In genomic region chr14:77097006-77097688, GRCh38 we compare ENCODE assay signal across 9 cellular contexts. TPM values are rescaled to one million over a fixed set of nuclear protein-coding genes. Genes with fewer than 3 reads are reported as not detected.
DNase-seq lines count a peak whose midpoint lies in the region; ATAC-seq and TF ChIP-seq lines count a peak whose summit lies in the region.
"Had no signal": no experiment of that assay in that cellular context is flagged by ENCODE, and none has a peak within 500 bp of the region (broad histone marks: within the 10 kb centered on the region; RNA-seq: fewer than 3 reads in every experiment).

No MANE protein-coding gene starts in this region.

- ATAC-seq in CD4-positive, alpha-beta T cell (ENCODE audit: poor library complexity): peak; percentile 6
- ATAC-seq in HCT116: no peak
- ATAC-seq in foreskin keratinocyte: no peak
- no peak for ATAC-seq in GM18511 (IDR thresholded peaks at IDR 0.05; ENCODE audit: unreplicated experiment)
- ATAC-seq in HG02938 (IDR thresholded peaks at IDR 0.05; ENCODE audit: unreplicated experiment): no peak

- no peaks in the 10 kb centered on the region for H3K36me3 ChIP-seq in HCT116 (ENCODE audit: control insufficient read depth in 1 of 2, insufficient read depth in 2 of 2, low read length in 2 of 2)

- no peaks in the 10 kb centered on the region for H3K9me3 Mint-ChIP-seq in CD4-positive, alpha-beta T cell

- H3K4me1 Mint-ChIP-seq in CD4-positive, alpha-beta T cell (ENCODE audit: low read depth): peaks cover 48% of the 10 kb centered on the region

- H3K4me3 Mint-ChIP-seq in CD4-positive, alpha-beta T cell: peak overlapping the region; percentile 98

- H3K27ac Mint-ChIP-seq in CD4-positive, alpha-beta T cell: peak overlapping the region; percentile 94

- CTCF ChIA-PET in CD4-positive, alpha-beta T cell (lab: Charles Lee): interaction anchor here (0.5 to 4.3 kb wide), 5 partner anchors 184 to 233 kb away, joined by 3 to 19 read pairs (median 3); no protein-coding TSS in a partner anchor
- CTCF ChIA-PET in HCT116 (lab: Charles Lee): interaction anchor here (1.3 to 8.4 kb wide), 2 partner anchors 38 to 223 kb away, joined by 3 to 131 read pairs; no protein-coding TSS in a partner anchor

- H3K27me3 Mint-ChIP-seq in CD4-positive, alpha-beta T cell: no peaks in the 10 kb centered on the region

- H3K4me3 ChIP-seq in HCT116 (replicated peaks in 1 of 2; ENCODE audit: low read depth in 1 of 2, low read length in 2 of 2) (peak overlapping the region; percentile 79 to 85), retinal pigment epithelial cell (ENCODE audit: low read length) (peak overlapping the region; percentile 67)

- no peaks in the 10 kb centered on the region for H3K27me3 ChIP-seq in CD4-positive, alpha-beta T cell (ENCODE audit: control insufficient read depth, insufficient read depth, low read length)
- no peaks in the 10 kb centered on the region for H3K27me3 ChIP-seq in HCT116 (ENCODE audit: insufficient read depth, low read length)
- no peaks in the 10 kb centered on the region for H3K27me3 ChIP-seq in foreskin keratinocyte

- no peak overlapping the region for H2AFZ ChIP-seq in HCT116 (ENCODE audit: low read depth, low read length, poor library complexity, severe bottlenecking)

- H3K79me2 ChIP-seq in HCT116 (ENCODE audit: insufficient read depth, low read length): peaks cover 45% of the 10 kb centered on the region

- BruUV-seq in HCT116 (replicated peaks; lab: Mats Ljungman, UMichigan): TSS peak; percentile 89

- H3K9me2 ChIP-seq in HCT116 (ENCODE audit: insufficient read depth): no peaks in the 10 kb centered on the region

- peak; percentile 32 for TF ChIP-seq POLR2A in HCT116 (IDR thresholded peaks at IDR 0.05; ENCODE audit: borderline replicate concordance, extremely low read depth, insufficient read depth, insufficient read length)

- no peaks in the 10 kb centered on the region for H4K20me1 ChIP-seq in HCT116 (ENCODE audit: insufficient read depth)

- no peak for TF ChIP-seq RAD21 in HCT116 (IDR thresholded peaks at IDR 0.05; ENCODE audit: low read depth)

- no peak for TF ChIP-seq CTCF in CD4-positive, alpha-beta T cell (IDR thresholded peaks at IDR 0.05)
- TF ChIP-seq CTCF in HCT116 (IDR thresholded peaks at IDR 0.05 in 2 of 3, conservative IDR thresholded peaks at IDR 0.05 in 1 of 3; ENCODE audit: borderline replicate concordance in 1 of 3, insufficient read depth in 1 of 3, low read depth in 2 of 3, low read length in 2 of 3) (no peak), VCaP (conservative IDR thresholded peaks at IDR 0.05) (no peak), foreskin keratinocyte (conservative IDR thresholded peaks at IDR 0.05) (no peak), retinal pigment epithelial cell (conservative IDR thresholded peaks at IDR 0.05; ENCODE audit: low read depth, low read length) (no peak)

- H3K4me1 ChIP-seq in HCT116 (ENCODE audit: control insufficient read depth in 1 of 2, insufficient read depth in 2 of 2, low read length in 2 of 2) (peaks cover 24 to 28% of the 10 kb centered on the region in 2 experiments), foreskin keratinocyte (peaks cover 6% of the 10 kb centered on the region)

- POLR2A ChIA-PET in CD4-positive, alpha-beta T cell (lab: Charles Lee): interaction anchor here (0.8 to 7.5 kb wide), 7 partner anchors 25 to 280 kb away, joined by 3 to 64 read pairs (median 4); partner anchors contain the start of genes SAMD15 and TMED8
- POLR2A ChIA-PET in HCT116 (lab: Charles Lee): interaction anchor here (0.6 to 1.6 kb wide), 3 partner anchors 18 to 27 kb away, joined by 3 to 5 read pairs (median 3); no protein-coding TSS in a partner anchor

- RAD21 ChIA-PET in HCT116 (lab: Charles Lee; ENCODE audit: low non-redundant PET in 1 of 2, low total read pairs in 2 of 2, uncharacterized antibody in 2 of 2, unreplicated experiment in 2 of 2): interaction anchor here in 1 of 2 experiments (0.8 to 1.2 kb wide), 2 partner anchors 27 to 221 kb away, joined by 3 to 4 read pairs; no protein-coding TSS in a partner anchor

- intact Hi-C loops in CD4-positive, alpha-beta T cell (cut with DNase I, micrococcal nuclease): loop anchor here (5.0 to 10.0 kb wide), 4 partner anchors 55 to 1112 kb away; partner anchors contain the start of genes IFT43 (in 1 of the 2), SAMD15 (in 1 of the 2), SNW1 (in 1 of the 2) and TGFB3 (in 1 of the 2)
- intact Hi-C loops in HCT116 (cut with micrococcal nuclease): no loop called here

- H3K4me2 ChIP-seq in HCT116 (ENCODE audit: low read length): peak overlapping the region; percentile 73

- DNase-seq in CD4-positive, alpha-beta T cell: no peak
- DNase-seq in HCT116 (ENCODE audit: low read depth, low spot score) (no peak), foreskin keratinocyte (peak in 1 of 2 donors; percentile 54), retinal pigment epithelial cell (ENCODE audit: low read depth) (no peak), retina (no peak)

- H3K27ac ChIP-seq in CD4-positive, alpha-beta T cell (ENCODE audit: low read depth, low read length): peak overlapping the region; percentile 83
- H3K27ac ChIP-seq in HCT116 (ENCODE audit: low read depth, low read length) (peak overlapping the region; percentile 91), VCaP (peak overlapping the region; percentile 97), foreskin keratinocyte (peak overlapping the region; percentile 66)

- no peaks in the 10 kb centered on the region for H3K9me3 ChIP-seq in CD4-positive, alpha-beta T cell (ENCODE audit: control insufficient read depth, low read length)
- no peaks in the 10 kb centered on the region for H3K9me3 ChIP-seq in HCT116 (ENCODE audit: control insufficient read depth in 1 of 2, insufficient read depth in 1 of 2, low read depth in 1 of 2, low read length in 2 of 2)

- H3K9ac ChIP-seq in HCT116 (ENCODE audit: low read length): peak overlapping the region; percentile 91

- H3K36me3 Mint-ChIP-seq in CD4-positive, alpha-beta T cell (ENCODE audit: low read depth): peaks cover 8% of the 10 kb centered on the region

TF ChIP-seq in HCT116, 20 proteins besides CTCF, POLR2A, EP300 and RAD21:
- no peak for TF ChIP-seq SIN3A (IDR thresholded peaks at IDR 0.05; ENCODE audit: low read depth)

RNA-seq across cellular contexts. Expression of gene CIPC, which starts 0.9 kb away (rescaled TPM):
- 10 to 100 TPM in 1 of 2 experiments, 1 to 10 TPM in 1; 8.2 to 10.7 TPM for total RNA-seq in CD4-positive, alpha-beta T cell
- 20.6 TPM for total RNA-seq in HCT116 (2021; ENCODE audit: unreplicated experiment)
- polyA plus RNA-seq in HCT116 (2012): 7.4 and 8.7 TPM in 2 replicates
- total RNA-seq in foreskin keratinocyte: 10.0 and 10.1 TPM in 2 replicates
- polyA plus RNA-seq in foreskin keratinocyte: 2.3 and 3.0 TPM in 2 replicates

RNA-seq across cellular contexts. Expression of gene ZDHHC22, which starts 44.4 kb away (rescaled TPM):
- total RNA-seq in CD4-positive, alpha-beta T cell: not detected
- total RNA-seq in HCT116 (2021; ENCODE audit: unreplicated experiment): 0.10 TPM
- 0.04 and 0.13 TPM in 2 replicates for polyA plus RNA-seq in HCT116 (2012)
- total RNA-seq in foreskin keratinocyte: not detected in 2 replicates
- polyA plus RNA-seq in foreskin keratinocyte: not detected in 2 replicates
- total RNA-seq: T-helper 1 cell treated with Interleukin-12 subunit alpha and Interleukin-12 subunit beta and Interleukin-4 antibody, amounts not matched to agents 30 ng/mL and 1 ng/mL, for 36 hours had no signal
